10 cellular contexts compared by ENCODE assay signal in the genomic region with DNA sequence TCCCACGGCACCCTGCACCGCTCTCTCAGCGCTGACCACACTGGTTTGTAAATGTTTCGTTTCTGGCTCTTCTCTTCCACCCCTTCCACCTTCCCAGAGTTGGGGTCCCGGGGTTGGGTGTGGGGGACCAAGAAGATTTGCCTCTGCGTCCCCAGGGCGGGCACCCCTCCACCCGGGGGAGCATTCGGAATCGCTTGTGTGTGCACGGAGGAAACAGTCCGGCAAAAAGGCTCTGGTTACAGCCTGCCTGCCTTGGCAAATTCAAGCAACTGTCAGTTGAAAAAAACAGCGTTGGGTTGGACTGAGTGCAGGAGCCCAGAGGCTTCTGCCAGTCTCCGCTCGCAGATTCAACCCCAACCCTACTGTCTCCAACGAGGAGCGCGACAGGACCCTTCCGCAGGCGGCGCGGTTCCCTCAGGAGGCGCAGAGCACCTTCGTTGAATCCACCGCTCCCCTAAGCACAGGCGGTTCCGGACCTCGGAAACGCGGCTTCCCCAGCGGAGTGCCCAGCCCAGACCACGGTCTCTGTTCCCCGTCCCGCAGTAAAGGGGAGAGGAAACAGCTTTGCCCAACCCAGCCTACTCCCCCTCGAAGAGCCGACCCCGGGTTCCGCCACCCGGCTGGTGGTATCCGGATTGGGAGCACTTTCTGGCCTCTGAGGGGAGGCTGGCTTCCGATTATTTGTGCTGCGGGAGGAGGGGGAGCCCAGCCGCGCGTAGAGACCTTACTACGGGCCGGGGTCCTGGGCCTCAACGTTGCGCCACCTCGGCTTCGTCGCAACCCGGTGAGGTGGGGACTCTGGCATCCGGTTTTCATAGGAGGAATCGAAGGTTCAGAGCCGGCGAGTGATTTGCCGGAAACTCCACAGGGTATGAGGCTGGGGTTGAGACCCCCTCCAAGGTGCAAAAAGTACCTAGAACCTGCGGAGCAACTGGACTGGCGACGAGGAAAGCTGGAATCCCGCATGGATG. TPM values are rescaled to one million over a fixed set of nuclear protein-coding genes. Genes with fewer than 3 reads are reported as not detected.
DNase-seq lines count a peak whose midpoint lies in the region; ATAC-seq and TF ChIP-seq lines count a peak whose summit lies in the region.
"Had no signal": no experiment of that assay in that cellular context is flagged by ENCODE, and none has a peak within 500 bp of the region (broad histone marks: within the 10 kb centered on the region; RNA-seq: fewer than 3 reads in every experiment).

No MANE protein-coding gene starts in this region.

- DNase-seq in GF-D8 (lab: John Stamatoyannopoulos, UW), result peak; percentile 60
- DNase-seq in T-cell, result no peak
- DNase-seq in fibroblast of peridontal ligament (ENCODE audit: extremely low read depth), result peak; percentile 38
- peak; percentile 95 for DNase-seq in osteoblast (ENCODE audit: insufficient read length, low spot score, missing footprints)
- no peak for DNase-seq in DMS153 (lab: John Stamatoyannopoulos, UW)
- no peak for DNase-seq in AG08395 (ENCODE audit: low spot score)
- DNase-seq: NK-92 treated with Interleukin-12 subunit alpha and Interleukin-12 subunit beta, amount 100 ng/mL, for 24 hours had no signal

- H4K20me1 ChIP-seq in osteoblast (ENCODE audit: insufficient read depth, low read length), result no peaks in the 10 kb centered on the region

- H3K9me3 ChIP-seq in osteoblast (ENCODE audit: low read depth, low read length), result no peaks in the 10 kb centered on the region

- no peaks in the 10 kb centered on the region for H3K9me3 Mint-ChIP-seq in T-cell

- H3K4me2 ChIP-seq in osteoblast (ENCODE audit: insufficient read depth, low read length), result peak overlapping the region; percentile 67

- H3K4me3 Mint-ChIP-seq in T-cell, result peak overlapping the region; percentile 3 to 71 (median 51)

- H3K36me3 Mint-ChIP-seq in T-cell, result no peaks in the 10 kb centered on the region

- peak overlapping the region in 1 of 2 donors; percentile 23 for H3K27ac Mint-ChIP-seq in T-cell

- peak overlapping the region; percentile 55 for H3K4me3 ChIP-seq in osteoblast (ENCODE audit: insufficient read depth, low read length)

- no peak for TF ChIP-seq CTCF in osteoblast (IDR thresholded peaks at IDR 0.05; ENCODE audit: extremely low read depth, low read depth, low read length)

- no peaks in the 10 kb centered on the region for H3K79me2 ChIP-seq in osteoblast (ENCODE audit: insufficient read depth, low read length)

- CTCF ChIA-PET in T-cell (lab: Charles Lee), result no interaction called here

- no peak overlapping the region for H3K27ac ChIP-seq in osteoblast (ENCODE audit: low read depth, low read length)

- ATAC-seq in T-cell (replicated peaks in 1 of 4) (peak in 3 of 4 experiments; percentile 10 to 40 (median 37)), HG02970 (IDR thresholded peaks at IDR 0.05; ENCODE audit: low FRiP score, unreplicated experiment) (no peak), GM18517 (IDR thresholded peaks at IDR 0.05; ENCODE audit: unreplicated experiment) (no peak)

- peaks cover 82 to 94% of the 10 kb centered on the region in 2 donors for H3K27me3 Mint-ChIP-seq in T-cell

- H2AFZ ChIP-seq in osteoblast (ENCODE audit: low read length), result peak overlapping the region; percentile 50

- H3K27me3 ChIP-seq in osteoblast (ENCODE audit: insufficient read depth, low read length), result peaks cover 98% of the 10 kb centered on the region

- H3K4me1 Mint-ChIP-seq in T-cell, result peaks cover 28 to 42% (median 39%) of the 10 kb centered on the region in 3 donors

- no peaks in the 10 kb centered on the region for H3K36me3 ChIP-seq in osteoblast (ENCODE audit: insufficient read depth, low read length)

- POLR2A ChIA-PET in T-cell (lab: Charles Lee), result no interaction called here

- peaks cover 11% of the 10 kb centered on the region for H3K4me1 ChIP-seq in osteoblast (ENCODE audit: insufficient read depth, low read length)

RNA-seq across cellular contexts. Expression of gene LHX6, which starts 9.6 kb away (rescaled TPM):
- total RNA-seq in T-cell (not detected), osteoblast (not detected in 2 replicates)

RNA-seq across cellular contexts. Expression of gene RBM18, which starts 45.5 kb away (rescaled TPM):
- total RNA-seq in T-cell (10 to 100 TPM; 15.8 to 19.9 (median 17.5) TPM), osteoblast (10.0 and 10.9 TPM in 2 replicates)

RNA-seq across cellular contexts. Expression of gene MRRF, which starts 45.5 kb away (rescaled TPM):
- total RNA-seq in T-cell, result 10 to 100 TPM; 27.7 to 34.1 (median 29.1) TPM
- total RNA-seq in osteoblast, result 35.8 and 41.5 TPM in 2 replicates

RNA-seq across cellular contexts. Expression of gene MORN5, which starts 59.5 kb away (rescaled TPM):
- not detected for total RNA-seq in T-cell
- 0.36 TPM in 1 of 2 replicates, not detected in the other for total RNA-seq in osteoblast
- total RNA-seq: mononuclear cell had no signal

RNA-seq across cellular contexts. Expression of gene NDUFA8, which starts 59.6 kb away (rescaled TPM):
- total RNA-seq in T-cell (10 to 100 TPM; 11.2 to 25.4 (median 18.4) TPM), osteoblast (17.0 and 18.3 TPM in 2 replicates)

Comparison
In these comparisons a context has a peak if more than half of its experiments do, and no peak if none do; other contexts are left out.
1. DNase-seq: peak in GF-D8 (single experiment), fibroblast of peridontal ligament (single experiment) and osteoblast (single experiment); none in T-cell (0 of 34), DMS153 (single experiment) and AG08395 (single experiment).
2. ATAC-seq: peak in T-cell (3 of 4); none in HG02970 (single experiment) and GM18517 (single experiment).